Comparison of ENCODE assay signal across 15 cellular contexts in genomic region chr2:156944871-156945270, GRCh38.
DNase-seq lines count a peak whose midpoint lies in the region; ATAC-seq and TF ChIP-seq lines count a peak whose summit lies in the region.
"Had no signal": no experiment of that assay in that cellular context is flagged by ENCODE, and none has a peak within 500 bp of the region (broad histone marks: within the 10 kb centered on the region; RNA-seq: fewer than 3 reads in every experiment).

No MANE protein-coding gene starts in this region.

- no peak for TF ChIP-seq CTCF in upper lobe of left lung (IDR thresholded peaks at IDR 0.05)

- TF ChIP-seq EP300 in upper lobe of left lung (IDR thresholded peaks at IDR 0.05), result no peak

- H4K20me1 ChIP-seq in GM23248 (ENCODE audit: insufficient read depth), result no peaks in the 10 kb centered on the region
- H4K20me1 ChIP-seq: BLaER1 treated with 17β-estradiol and CSF1 and Interleukin-3, amounts not matched to agents 10 nM and 100 nM had no signal

- H3K4me3 ChIP-seq in ACC112 (ENCODE audit: low read depth, low read length), result no peak overlapping the region
- H3K4me3 ChIP-seq in GM23248, result no peak overlapping the region
- H3K4me3 ChIP-seq in upper lobe of left lung, result no peak overlapping the region
- H3K4me3 ChIP-seq: BLaER1 treated with 17β-estradiol and CSF1 and Interleukin-3, amounts not matched to agents 10 nM and 100 nM; HAP-1 had no signal

- H3K4me2 ChIP-seq in GM23248 (ENCODE audit: unreplicated experiment), result no peak overlapping the region
- H3K4me2 ChIP-seq: BLaER1 treated with 17β-estradiol and CSF1 and Interleukin-3, amounts not matched to agents 10 nM and 100 nM had no signal

- H3K9me3 ChIP-seq in GM23248 (ENCODE audit: low read depth), result no peaks in the 10 kb centered on the region
- H3K9me3 ChIP-seq in upper lobe of left lung, result no peaks in the 10 kb centered on the region
- H3K9me3 ChIP-seq: BLaER1 treated with 17β-estradiol and CSF1 and Interleukin-3, amounts not matched to agents 10 nM and 100 nM; HAP-1 had no signal

- no peaks in the 10 kb centered on the region for H3K9me2 ChIP-seq in GM23248 (ENCODE audit: insufficient read depth)

- H3K27ac ChIP-seq in ACC112 (ENCODE audit: low read depth, low read length), result no peak overlapping the region
- H3K27ac ChIP-seq in GM23248, result no peak overlapping the region
- no peak overlapping the region for H3K27ac ChIP-seq in upper lobe of left lung
- H3K27ac ChIP-seq: BLaER1 treated with 17β-estradiol and CSF1 and Interleukin-3, amounts not matched to agents 10 nM and 100 nM; HL-60 had no signal

- no peaks in the 10 kb centered on the region for H3F3A ChIP-seq in GM23248 (ENCODE audit: insufficient read depth)

- in situ Hi-C loops in GM23248 (cut with MboI), result no loop called here

- DNase-seq in GM23248 (peak; percentile 17), amniotic epithelial cell (ENCODE audit: low read depth) (peak; percentile 53), glomerular visceral epithelial cell (ENCODE audit: extremely low spot score) (peak; percentile 21), upper lobe of left lung (no peak), mesenteric fat pad (ENCODE audit: low spot score) (no peak)
- DNase-seq: 8988T; ACHN; CD4-positive, CD25-positive, alpha-beta regulatory T cell; DMS53 had no signal

- ATAC-seq in GM21360 (IDR thresholded peaks at IDR 0.05; ENCODE audit: unreplicated experiment) (no peak), HG03097 (IDR thresholded peaks at IDR 0.05; ENCODE audit: low FRiP score, unreplicated experiment) (no peak), upper lobe of left lung (ENCODE audit: low FRiP score in 2 of 2) (no peak)

- H3K36me3 ChIP-seq in ACC112 (ENCODE audit: insufficient read depth, low read length) (no peaks in the 10 kb centered on the region), GM23248 (ENCODE audit: low read depth) (no peaks in the 10 kb centered on the region), upper lobe of left lung (no peaks in the 10 kb centered on the region)
- H3K36me3 ChIP-seq: BLaER1 treated with 17β-estradiol and CSF1 and Interleukin-3, amounts not matched to agents 10 nM and 100 nM; HAP-1 had no signal

- no peaks in the 10 kb centered on the region for H3K27me3 ChIP-seq in ACC112 (ENCODE audit: insufficient read depth, low read length)
- H3K27me3 ChIP-seq in GM23248 (replicated peaks; ENCODE audit: insufficient read depth), result no peaks in the 10 kb centered on the region
- no peaks in the 10 kb centered on the region for H3K27me3 ChIP-seq in upper lobe of left lung
- H3K27me3 ChIP-seq: BLaER1 treated with 17β-estradiol and CSF1 and Interleukin-3, amounts not matched to agents 10 nM and 100 nM had no signal

- H3K79me2 ChIP-seq in ACC112 (ENCODE audit: control insufficient read depth, insufficient read depth, low read length, unreplicated experiment) (no peaks in the 10 kb centered on the region), GM23248 (ENCODE audit: insufficient read depth) (no peaks in the 10 kb centered on the region)

- H3K4me1 ChIP-seq in ACC112 (ENCODE audit: control insufficient read depth, insufficient read depth, low read length, unreplicated experiment), result no peaks in the 10 kb centered on the region
- H3K4me1 ChIP-seq in GM23248 (ENCODE audit: insufficient read depth), result 0 out of 2 replicates have a peak, but pooled peaks cover 3% of the 10 kb centered on the region
- no peaks in the 10 kb centered on the region for H3K4me1 ChIP-seq in upper lobe of left lung
- H3K4me1 ChIP-seq: BLaER1 treated with 17β-estradiol and CSF1 and Interleukin-3, amounts not matched to agents 10 nM and 100 nM; HAP-1 had no signal

- no peak overlapping the region for H3K9ac ChIP-seq in GM23248
- H3K9ac ChIP-seq: BLaER1 treated with 17β-estradiol and CSF1 and Interleukin-3, amounts not matched to agents 10 nM and 100 nM had no signal

- 32 to 35% methylated on average over 2 of the region's 2 CpGs for WGBS in GM23248 (ENCODE audit: low coverage in 1 of 2, low lambda C conversion rate in 2 of 2, missing lambda C conversion rate in 2 of 2), 2 experiments
- WGBS in upper lobe of left lung, 2 donors, result 58 to 64% methylated on average over 2 of the region's 2 CpGs

- TF ChIP-seq POLR2A in upper lobe of left lung (IDR thresholded peaks at IDR 0.05), result no peak

- peak overlapping the region; percentile 1 for H2AFZ ChIP-seq in ACC112 (ENCODE audit: low read length, unreplicated experiment)
- H2AFZ ChIP-seq in GM23248, result no peak overlapping the region

Comparison
In these comparisons a context has a peak if more than half of its experiments do, and no peak if none do; other contexts are left out.
1. DNase-seq: peak in GM23248 (single experiment), amniotic epithelial cell (single experiment) and glomerular visceral epithelial cell (single experiment); none in upper lobe of left lung (0 of 2) and mesenteric fat pad (single experiment).